ENCODE assay signal across 8 cellular contexts in the genomic region with DNA sequence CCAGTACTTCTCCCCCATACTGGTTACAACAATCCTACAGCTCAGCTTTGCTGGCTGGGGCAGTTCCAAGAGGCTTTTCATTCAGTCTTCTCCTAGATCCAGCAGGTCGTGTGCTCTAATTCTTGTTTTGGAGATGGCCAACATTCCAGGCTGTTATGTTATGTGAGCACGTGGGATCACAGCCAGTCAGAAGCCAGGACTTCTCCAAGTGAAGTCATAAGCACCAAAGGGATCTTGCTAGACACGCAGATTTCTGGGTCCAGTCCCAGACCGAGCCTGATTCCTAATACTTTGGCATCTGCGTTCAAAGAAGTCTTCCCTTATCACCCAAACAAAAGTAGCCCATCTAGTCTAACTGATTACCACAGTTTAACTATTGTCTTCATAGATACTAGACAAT. TPM values are rescaled to one million over a fixed set of nuclear protein-coding genes. Genes with fewer than 3 reads are reported as not detected.
DNase-seq lines count a peak whose midpoint lies in the region; ATAC-seq and TF ChIP-seq lines count a peak whose summit lies in the region.

No MANE protein-coding gene starts in this region.

- H3K4me3 ChIP-seq in colonic mucosa (no peak overlapping the region), mesenchymal stem cell (ENCODE audit: insufficient read depth in 1 of 2, low read depth in 1 of 2, low read length in 2 of 2) (peak overlapping the region in 1 of 2 experiments; percentile 80), upper lobe of right lung (peak overlapping the region; percentile 68)

- no peak overlapping the region for H2BK15ac ChIP-seq in mesenchymal stem cell (ENCODE audit: low read depth, poor library complexity, severe bottlenecking)

- H3K14ac ChIP-seq in mesenchymal stem cell (ENCODE audit: low read length in 2 of 2) = no peak overlapping the region

- 59% methylated on average over 4 of the region's 5 CpGs for WGBS in mesenchymal stem cell

- DNase-seq in EH (ENCODE audit: low read depth) (peak; percentile 97), NCI-H69 (lab: John Stamatoyannopoulos, UW) (peak; percentile 38), colonic mucosa (peak; percentile 39), mesenchymal stem cell (peak; percentile 59), upper lobe of right lung (no peak)

- no peak overlapping the region for H4K91ac ChIP-seq in mesenchymal stem cell (ENCODE audit: low read length)

- H2BK5ac ChIP-seq in mesenchymal stem cell (ENCODE audit: low read depth, low read length, poor library complexity, severe bottlenecking) = no peak overlapping the region

- no peak overlapping the region for H2BK12ac ChIP-seq in mesenchymal stem cell (ENCODE audit: low read length in 2 of 2)

- intact Hi-C loops in colonic mucosa (cut with DNase I) = loop anchor here (5.0 kb wide), 1 partner anchor 66 kb away; no protein-coding TSS in a partner anchor
- intact Hi-C loops in upper lobe of right lung (cut with DNase I) = no loop called here

- peak overlapping the region in 1 of 2 experiments; percentile 32 for H3K4ac ChIP-seq in mesenchymal stem cell (ENCODE audit: low read depth in 1 of 2, low read length in 2 of 2)

- no peak overlapping the region for H2AFZ ChIP-seq in mesenchymal stem cell (ENCODE audit: low read depth, low read length)

- H2BK120ac ChIP-seq in mesenchymal stem cell (ENCODE audit: low read depth, low read length) = no peak overlapping the region

- H3K27ac ChIP-seq in colonic mucosa (peak overlapping the region; percentile 87), mesenchymal stem cell (ENCODE audit: low read length, poor library complexity, severe bottlenecking) (no peak overlapping the region), upper lobe of right lung (peak overlapping the region; percentile 94)

- peaks cover 4% of the 10 kb centered on the region for H3K79me1 ChIP-seq in mesenchymal stem cell (replicated peaks; ENCODE audit: low read length, poor library complexity, severe bottlenecking)

- no peak overlapping the region for H3K4me2 ChIP-seq in mesenchymal stem cell (ENCODE audit: low read length, poor library complexity, severe bottlenecking)

- no peak overlapping the region for H3K23ac ChIP-seq in mesenchymal stem cell (ENCODE audit: low read length in 2 of 2)

- no peaks in the 10 kb centered on the region for H3K9me3 ChIP-seq in colonic mucosa
- no peaks in the 10 kb centered on the region for H3K9me3 ChIP-seq in mesenchymal stem cell (ENCODE audit: control insufficient read depth, low read length)
- no peaks in the 10 kb centered on the region for H3K9me3 ChIP-seq in upper lobe of right lung

- H2AK5ac ChIP-seq in mesenchymal stem cell (ENCODE audit: low read length, severe bottlenecking) = no peak overlapping the region

- peak overlapping the region; percentile 52 for H4K8ac ChIP-seq in mesenchymal stem cell (ENCODE audit: low read length)

- H3K9ac ChIP-seq in colonic mucosa (ENCODE audit: low read depth in 2 of 2, low read length in 2 of 2) = peak overlapping the region in 1 of 2 donors; percentile 85
- peak overlapping the region; percentile 97 for H3K9ac ChIP-seq in mesenchymal stem cell (ENCODE audit: low read length)

- no peak for TF ChIP-seq CTCF in colonic mucosa (IDR thresholded peaks at IDR 0.05)
- no peak for TF ChIP-seq CTCF in upper lobe of right lung (IDR thresholded peaks at IDR 0.05)

- no peaks in the 10 kb centered on the region for H3K36me3 ChIP-seq in colonic mucosa
- H3K36me3 ChIP-seq in mesenchymal stem cell (ENCODE audit: control insufficient read depth in 1 of 2, insufficient read depth in 2 of 2, low read depth in 1 of 2, low read length in 2 of 2) = no peaks in the 10 kb centered on the region
- H3K36me3 ChIP-seq in upper lobe of right lung = no peaks in the 10 kb centered on the region

- ATAC-seq in upper lobe of right lung = peak; percentile 7
- no peak for ATAC-seq in HG03565 (IDR thresholded peaks at IDR 0.05; ENCODE audit: unreplicated experiment)
- no peak for ATAC-seq in GM19328 (IDR thresholded peaks at IDR 0.05; ENCODE audit: unreplicated experiment)
- ATAC-seq in GM19351 (IDR thresholded peaks at IDR 0.05; ENCODE audit: unreplicated experiment) = no peak

- H3K4me1 ChIP-seq in colonic mucosa (peaks cover 3% of the 10 kb centered on the region), mesenchymal stem cell (ENCODE audit: control insufficient read depth, insufficient read depth, low read depth, low read length) (peaks cover 11% of the 10 kb centered on the region), upper lobe of right lung (peaks cover 22% of the 10 kb centered on the region)

- H3K18ac ChIP-seq in mesenchymal stem cell (ENCODE audit: low read depth in 1 of 2, low read length in 2 of 2) = peak overlapping the region in 1 of 2 experiments; percentile 59

- no peaks in the 10 kb centered on the region for H3K27me3 ChIP-seq in colonic mucosa
- no peaks in the 10 kb centered on the region for H3K27me3 ChIP-seq in mesenchymal stem cell (ENCODE audit: control insufficient read depth in 1 of 2, insufficient read depth in 1 of 2, low read length in 2 of 2)
- H3K27me3 ChIP-seq in upper lobe of right lung = no peaks in the 10 kb centered on the region

RNA-seq across cellular contexts. Expression of a gene that starts 1.4 kb away (rescaled TPM):
- total RNA-seq in colonic mucosa = 100 to 1,000 TPM; 116 to 201 TPM
- 133 TPM for polyA plus RNA-seq in mesenchymal stem cell (2013, experiment 1 of 2)
- polyA plus RNA-seq in mesenchymal stem cell (2013, experiment 2 of 2) = 124 TPM
- total RNA-seq in upper lobe of right lung = 151 TPM
